In genomic region chr4:169658196-169658595, GRCh38 we compare ENCODE assay signal across 1 cellular context.
TF ChIP-seq lines count a peak whose summit lies in the region.

No MANE protein-coding gene starts in this region.

TF ChIP-seq in A549, 52 proteins besides CTCF, POLR2A, EP300 and RAD21 (continued from another document):
- TF ChIP-seq HMGXB4 (CRISPR knock-in tag; IDR thresholded peaks at IDR 0.05; ENCODE audit: borderline replicate concordance) = no peak
- no peak for TF ChIP-seq CBX8 (IDR thresholded peaks at IDR 0.05)
- TF ChIP-seq HOXB5 (CRISPR knock-in tag; IDR thresholded peaks at IDR 0.05) = no peak
- no peak for TF ChIP-seq FOSB (CRISPR knock-in tag; IDR thresholded peaks at IDR 0.05)
- TF ChIP-seq RNF2 (IDR thresholded peaks at IDR 0.05; ENCODE audit: borderline replicate concordance, low read depth) = no peak
- no peak for TF ChIP-seq JUN (IDR thresholded peaks at IDR 0.05)
- no peak for TF ChIP-seq ZSCAN20 (CRISPR knock-in tag; IDR thresholded peaks at IDR 0.05)
